ENCODE assay signal across 8 cellular contexts in genomic region chr5:83844320-83845068, GRCh38.
DNase-seq lines count a peak whose midpoint lies in the region; ATAC-seq and TF ChIP-seq lines count a peak whose summit lies in the region.

No MANE protein-coding gene starts in this region.

- H3K9me3 ChIP-seq in uterus: no peaks in the 10 kb centered on the region

- intact Hi-C loops in uterus (cut with DNase I; ENCODE audit: low total_unique reads): no loop called here

- TF ChIP-seq CTCF in fibroblast of the aortic adventitia (IDR thresholded peaks at IDR 0.05; ENCODE audit: insufficient read depth, low read length) (no peak), uterus (IDR thresholded peaks at IDR 0.05) (no peak)

- TF ChIP-seq POLR2A in uterus (IDR thresholded peaks at IDR 0.05): no peak

- H3K27me3 ChIP-seq in uterus: no peaks in the 10 kb centered on the region

- no peaks in the 10 kb centered on the region for H3K4me1 ChIP-seq in uterus

- no peak overlapping the region for H3K27ac ChIP-seq in uterus

- H3K4me3 ChIP-seq in fibroblast of the aortic adventitia (ENCODE audit: low read depth, low read length): no peak overlapping the region
- H3K4me3 ChIP-seq in uterus: no peak overlapping the region

- peak; percentile 99 for ATAC-seq in HG02798 (IDR thresholded peaks at IDR 0.05; ENCODE audit: poor library complexity, unreplicated experiment)

- peak; percentile 3 for DNase-seq in activated naive CD4-positive, alpha-beta T cell treated with Interleukin-2 at 50 U/mL for 16 hours
- no peak for DNase-seq in activated naive CD4-positive, alpha-beta T cell (lab: John Stamatoyannopoulos, UW)
- DNase-seq in NOMO-1 treated with DMSO at 0.1 percent for 48 hours (lab: John Stamatoyannopoulos, UW; ENCODE audit: unreplicated experiment) (peak; percentile 40), fibroblast of the aortic adventitia (ENCODE audit: low read depth) (peak; percentile 91), uterus (no peak), NCI-H526 treated with DMSO at 0.1 percent for 48 hours (lab: John Stamatoyannopoulos, UW) (no peak)
- no peak for DNase-seq in activated CD8-positive, alpha-beta memory T cell treated with anti-CD3 and anti-CD28 coated beads for 24 hours

- H3K36me3 ChIP-seq in uterus: no peaks in the 10 kb centered on the region

Comparison
In these comparisons a context has a peak if more than half of its experiments do, and no peak if none do; other contexts are left out.
1. DNase-seq: peak in activated naive CD4-positive, alpha-beta T cell treated with Interleukin-2 at 50 U/mL for 16 hours (single experiment), NOMO-1 treated with DMSO at 0.1 percent for 48 hours (single experiment) and fibroblast of the aortic adventitia (single experiment); none in activated naive CD4-positive, alpha-beta T cell (0 of 4), uterus (0 of 2), NCI-H526 treated with DMSO at 0.1 percent for 48 hours (single experiment) and activated CD8-positive, alpha-beta memory T cell treated with anti-CD3 and anti-CD28 coated beads for 24 hours (single experiment).